ENCODE assay signal across 8 cellular contexts in genomic region chr6:90098025-90098474, GRCh38.
A peak's percentile ranks its signal among the peaks of the same experiment; 100 is the strongest.
DNase-seq lines count a peak whose midpoint lies in the region; ATAC-seq and TF ChIP-seq lines count a peak whose summit lies in the region.

No MANE protein-coding gene starts in this region.

- peaks cover under 1 to 7% of the 10 kb centered on the region in 2 experiments; a peak in 3 of 4 replicates for H3K4me1 ChIP-seq in HCT116 (ENCODE audit: control insufficient read depth in 1 of 2, insufficient read depth in 2 of 2, low read length in 2 of 2)
- H3K4me1 ChIP-seq in SK-N-SH (ENCODE audit: control insufficient read depth in 1 of 2, insufficient read depth in 2 of 2, low read depth in 1 of 2, low read length in 1 of 2), result peaks cover 2 to 11% of the 10 kb centered on the region in 2 experiments; a peak in 3 of 4 replicates
- H3K4me1 ChIP-seq in H9 (ENCODE audit: insufficient read depth, low read length), result no peaks in the 10 kb centered on the region

- H3K27me3 Mint-ChIP-seq in H9 (ENCODE audit: low read depth), result no peaks in the 10 kb centered on the region

- H3K23me2 ChIP-seq in H9 (ENCODE audit: insufficient read length, low read depth, low read length, poor library complexity, severe bottlenecking), result no peaks in the 10 kb centered on the region

- peaks cover 24% of the 10 kb centered on the region for H3F3A ChIP-seq in SK-N-SH (replicated peaks; ENCODE audit: insufficient read depth)

- no peak overlapping the region for H3K14ac ChIP-seq in H9 (ENCODE audit: insufficient read depth, low read length)

- BruUV-seq in HCT116 (replicated peaks; lab: Mats Ljungman, UMichigan), result no TSS peak

- no peak overlapping the region for H2BK120ac ChIP-seq in H9 (ENCODE audit: low read depth, low read length, poor library complexity, severe bottlenecking)

- H3K9me3 ChIP-seq in HCT116 (ENCODE audit: control insufficient read depth in 1 of 2, insufficient read depth in 1 of 2, low read depth in 1 of 2, low read length in 2 of 2) (no peaks in the 10 kb centered on the region), SK-N-SH (no peaks in the 10 kb centered on the region), H9 (ENCODE audit: control insufficient read depth, low read depth, low read length) (no peaks in the 10 kb centered on the region)

- H4K20me1 ChIP-seq in HCT116 (ENCODE audit: insufficient read depth) (no peaks in the 10 kb centered on the region), SK-N-SH (ENCODE audit: insufficient read depth) (no peaks in the 10 kb centered on the region), H9 (ENCODE audit: control insufficient read depth, insufficient read depth, insufficient read length) (no peaks in the 10 kb centered on the region)

- TF ChIP-seq EP300 in SK-N-SH (IDR thresholded peaks at IDR 0.05; ENCODE audit: borderline replicate concordance in 1 of 2, low read depth in 1 of 2, low read length in 1 of 2), result peak; percentile 27 to 87; a peak in 2 of 4 replicates

- no peak overlapping the region for H4K8ac ChIP-seq in H9 (replicated peaks; ENCODE audit: insufficient read length, low read depth, low read length)

- no peak overlapping the region for H2AK5ac ChIP-seq in H9 (ENCODE audit: insufficient read length, low read length)

- no peak overlapping the region for H4K5ac ChIP-seq in H9 (ENCODE audit: insufficient read length, low read depth, low read length)

- no peak overlapping the region for H3K4ac ChIP-seq in H9 (ENCODE audit: low read depth, low read length)

- H3K79me2 ChIP-seq in HCT116 (ENCODE audit: insufficient read depth, low read length) (no peaks in the 10 kb centered on the region), SK-N-SH (ENCODE audit: insufficient read depth) (no peaks in the 10 kb centered on the region), H9 (ENCODE audit: insufficient read depth, low read length) (no peaks in the 10 kb centered on the region)

- H3K27ac Mint-ChIP-seq in H9, result no peak overlapping the region

- no peak overlapping the region for H3K4me2 ChIP-seq in HCT116 (ENCODE audit: low read length)
- 0 out of 2 replicates have a peak overlapping the region, but pooled peaks have one; percentile 9 for H3K4me2 ChIP-seq in SK-N-SH
- H3K4me2 ChIP-seq in H9 (ENCODE audit: insufficient read depth, insufficient read length, low read length), result no peak overlapping the region

- H3K4me1 Mint-ChIP-seq in H9, result no peaks in the 10 kb centered on the region

- no peak overlapping the region for H3T11ph ChIP-seq in H9 (ENCODE audit: low read length)

- ATAC-seq in HCT116, result peak; percentile 59

- H3K9me2 ChIP-seq in HCT116 (ENCODE audit: insufficient read depth), result no peaks in the 10 kb centered on the region
- H3K9me2 ChIP-seq in SK-N-SH, result no peaks in the 10 kb centered on the region

- no peaks in the 10 kb centered on the region for H3K79me1 ChIP-seq in H9 (ENCODE audit: insufficient read depth, low read depth, low read length, poor library complexity, severe bottlenecking)

- H3K4me3 ChIP-seq in HCT116 (replicated peaks in 1 of 2; ENCODE audit: low read depth in 1 of 2, low read length in 2 of 2) (no peak overlapping the region), SK-N-SH (ENCODE audit: low read depth in 2 of 2, low read length in 1 of 2) (no peak overlapping the region)

- no peak for TF ChIP-seq POLR2A in HCT116 (IDR thresholded peaks at IDR 0.05; ENCODE audit: borderline replicate concordance, extremely low read depth, insufficient read depth, insufficient read length)

- POLR2A ChIA-PET in HCT116 (lab: Charles Lee) (no interaction called here), SK-N-SH (lab: Yijun Ruan, JAX) (no interaction called here)

- no peak overlapping the region for H2BK20ac ChIP-seq in H9 (ENCODE audit: low read depth, low read length, poor library complexity, severe bottlenecking)

- intact Hi-C loops in HCT116 (cut with micrococcal nuclease), result no loop called here

- no peak overlapping the region for H2BK15ac ChIP-seq in H9 (ENCODE audit: low read depth, low read length)

- H3K18ac ChIP-seq in H9 (ENCODE audit: insufficient read length, low read depth, low read length), result no peak overlapping the region

- DNase-seq in HCT116 (ENCODE audit: low read depth, low spot score) (no peak), SK-N-SH (no peak), foreskin melanocyte (peak; percentile 32), renal cortical epithelial cell (ENCODE audit: low read depth) (peak; percentile 88), ecto neural progenitor cell (ENCODE audit: low spot score) (no peak), H9 (no peak)
- no peak for DNase-seq in effector CD4-positive, alpha-beta T cell
- no peak for DNase-seq in activated CD4-positive, CD25-positive, alpha-beta regulatory T cell (lab: John Stamatoyannopoulos, UW)

- RAD21 ChIA-PET in HCT116 (lab: Charles Lee; ENCODE audit: low non-redundant PET in 1 of 2, low total read pairs in 2 of 2, uncharacterized antibody in 2 of 2, unreplicated experiment in 2 of 2), result no interaction called here

- TF ChIP-seq RAD21 in HCT116 (IDR thresholded peaks at IDR 0.05; ENCODE audit: low read depth) (peak; percentile 32; the same call in 1 of the 2 replicates), SK-N-SH (IDR thresholded peaks at IDR 0.05; ENCODE audit: low read length) (peak; percentile 56)

- no peak overlapping the region for H2BK12ac ChIP-seq in H9 (ENCODE audit: insufficient read length, low read depth, low read length)

- H3K27ac ChIP-seq in HCT116 (ENCODE audit: low read depth, low read length), result no peak overlapping the region
- peak overlapping the region; percentile 63 to 64 for H3K27ac ChIP-seq in SK-N-SH (ENCODE audit: low read depth in 2 of 2, low read length in 1 of 2)
- no peak overlapping the region for H3K27ac ChIP-seq in H9 (ENCODE audit: insufficient read length, low read depth, low read length)

- H4K91ac ChIP-seq in H9 (ENCODE audit: insufficient read length, low read depth, low read length), result no peak overlapping the region

- H3K9ac ChIP-seq in HCT116 (ENCODE audit: low read length), result no peak overlapping the region
- no peak overlapping the region for H3K9ac ChIP-seq in SK-N-SH
- H3K9ac ChIP-seq in H9 (ENCODE audit: extremely low read depth, insufficient read length, low read length), result no peak overlapping the region

- no peaks in the 10 kb centered on the region for H3K27me3 ChIP-seq in HCT116 (ENCODE audit: insufficient read depth, low read length)
- H3K27me3 ChIP-seq in SK-N-SH (ENCODE audit: insufficient read depth), result no peaks in the 10 kb centered on the region
- no peaks in the 10 kb centered on the region for H3K27me3 ChIP-seq in H9 (ENCODE audit: insufficient read depth, low read length)

- WGBS in SK-N-SH (ENCODE audit: low lambda C conversion rate), result 36% methylated on average over 3 of the region's 3 CpGs
- no CpG with 5 or more reads among the region's 3 CpGs for WGBS in H9 (ENCODE audit: extremely low coverage, insufficient read length, low lambda C conversion rate)

- peaks cover 0 to 3% of the 10 kb centered on the region in 2 experiments; a peak in 2 of 5 replicates for H3K9me3 Mint-ChIP-seq in H9

- CTCF ChIA-PET in HCT116 (lab: Charles Lee), result interaction anchor here (1.4 kb wide), 1 partner anchor 381 kb away, joined by 3 read pairs; no protein-coding TSS in a partner anchor
- CTCF ChIA-PET in SK-N-SH (lab: Yijun Ruan, JAX), result interaction anchor here (0.6 to 1.7 kb wide), 9 partner anchors 50 to 381 kb away, joined by 3 to 5 read pairs (median 4); no protein-coding TSS in a partner anchor

- no peak overlapping the region for H3K4me3 Mint-ChIP-seq in H9

- no peaks in the 10 kb centered on the region for H3K36me3 Mint-ChIP-seq in H9 (ENCODE audit: insufficient read depth in 1 of 3, low read depth in 3 of 3)

- no peak overlapping the region for H2AFZ ChIP-seq in HCT116 (ENCODE audit: low read depth, low read length, poor library complexity, severe bottlenecking)
- H2AFZ ChIP-seq in SK-N-SH (ENCODE audit: low read depth), result 0 out of 2 replicates have a peak overlapping the region, but pooled peaks have one; percentile 21
- no peak overlapping the region for H2AFZ ChIP-seq in H9 (ENCODE audit: low read length)

- H3K23ac ChIP-seq in H9 (ENCODE audit: insufficient read length, low read depth, low read length), result no peak overlapping the region

- H2BK5ac ChIP-seq in H9 (ENCODE audit: insufficient read length, low read length), result no peak overlapping the region

- no peak overlapping the region for H3K56ac ChIP-seq in H9 (ENCODE audit: insufficient read length, low read depth, low read length)

- TF ChIP-seq CTCF in HCT116 (IDR thresholded peaks at IDR 0.05 in 2 of 3, conservative IDR thresholded peaks at IDR 0.05 in 1 of 3; ENCODE audit: borderline replicate concordance in 1 of 3, insufficient read depth in 1 of 3, low read depth in 2 of 3, low read length in 2 of 3) (peak in 2 of 3 experiments; percentile 15 to 25; a peak in 3 of 6 replicates), SK-N-SH (IDR thresholded peaks at IDR 0.05) (peak; percentile 53), H9 (conservative IDR thresholded peaks at IDR 0.05) (no peak)

- no peaks in the 10 kb centered on the region for H3K36me3 ChIP-seq in HCT116 (ENCODE audit: control insufficient read depth in 1 of 2, insufficient read depth in 2 of 2, low read length in 2 of 2)
- H3K36me3 ChIP-seq in SK-N-SH (replicated peaks in 1 of 2; ENCODE audit: control insufficient read depth in 1 of 2, insufficient read depth in 2 of 2, low read length in 1 of 2), result no peaks in the 10 kb centered on the region

TF ChIP-seq in HCT116, 20 proteins besides CTCF, POLR2A, EP300 and RAD21 (continues in another document):
- TF ChIP-seq SRF (IDR thresholded peaks at IDR 0.05; ENCODE audit: low read depth) (no peak), MAX (IDR thresholded peaks at IDR 0.05) (no peak), ZFX (IDR thresholded peaks at IDR 0.05) (no peak), SP1 (IDR thresholded peaks at IDR 0.05; ENCODE audit: low read depth) (no peak), ELF1 (IDR thresholded peaks at IDR 0.05; ENCODE audit: borderline replicate concordance, low read depth) (no peak), YY1 (IDR thresholded peaks at IDR 0.05; ENCODE audit: extremely low read depth, insufficient replicate concordance, low read depth, low read length) (no peak)

TF ChIP-seq in SK-N-SH, 30 proteins besides CTCF, POLR2A, EP300 and RAD21 (continues in another document):
- TF ChIP-seq EZH2phosphoT487 (IDR thresholded peaks at IDR 0.05; ENCODE audit: borderline replicate concordance, low read depth), result no peak
- TF ChIP-seq FOXM1 (IDR thresholded peaks at IDR 0.05; ENCODE audit: low read depth), result peak; percentile 83; the same call in 1 of the 2 replicates
- peak; percentile 92 for TF ChIP-seq TCF12 (IDR thresholded peaks at IDR 0.05)
- no peak for TF ChIP-seq RFX5 (IDR thresholded peaks at IDR 0.05; ENCODE audit: low read length)
- peak; percentile 84 for TF ChIP-seq TEAD4 (IDR thresholded peaks at IDR 0.05; ENCODE audit: borderline replicate concordance, insufficient read depth)

Comparison
In these comparisons a context has a peak if more than half of its experiments do, and no peak if none do; other contexts are left out.
1. DNase-seq: peak in foreskin melanocyte (single experiment) and renal cortical epithelial cell (single experiment); none in HCT116 (single experiment), SK-N-SH (single experiment), ecto neural progenitor cell (single experiment), effector CD4-positive, alpha-beta T cell (single experiment), activated CD4-positive, CD25-positive, alpha-beta regulatory T cell (0 of 4) and H9 (single experiment).
2. H3K27ac ChIP-seq: peak in SK-N-SH (2 of 2); none in HCT116 (single experiment) and H9 (single experiment).
3. Of the 11 proteins assayed by ChIP-seq in both SK-N-SH and HCT116: peak only in SK-N-SH: JUND, POLR2AphosphoS5, SIN3A and ZBTB33; only in HCT116: none; in both: CTCF and RAD21; in neither: 5.